In the genomic region with DNA sequence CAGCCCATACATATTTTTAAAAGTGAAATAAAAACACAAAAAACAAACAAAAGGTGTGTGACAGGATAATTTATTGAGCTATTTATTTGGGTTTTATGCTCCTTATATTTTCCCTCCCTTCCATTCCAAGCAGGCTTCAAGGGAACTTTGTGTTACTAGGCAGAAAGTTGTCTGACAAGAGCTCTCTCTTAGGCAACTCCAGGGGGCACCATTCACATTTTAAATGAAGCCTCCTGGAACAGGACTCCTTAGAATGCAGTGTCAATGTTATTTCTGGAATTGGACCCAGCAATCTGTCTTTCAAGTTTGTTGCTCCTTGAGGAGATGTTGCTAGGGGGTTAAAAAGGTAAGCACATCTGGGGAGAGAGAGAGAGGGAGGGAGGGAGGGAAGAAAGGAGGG, we compare ENCODE assay signal across 8 cellular contexts. TPM values are rescaled to one million over a fixed set of nuclear protein-coding genes. Genes with fewer than 3 reads are reported as not detected.
A peak's percentile ranks its signal among the peaks of the same experiment; 100 is the strongest.
DNase-seq lines count a peak whose midpoint lies in the region; ATAC-seq, FAIRE-seq and TF ChIP-seq lines count a peak whose summit lies in the region.

No MANE protein-coding gene starts in this region.

- no peak overlapping the region for H3K4me3 ChIP-seq in bronchial epithelial cell (ENCODE audit: low read depth, low read length)
- no peak overlapping the region for H3K4me3 ChIP-seq in retinal pigment epithelial cell (ENCODE audit: low read length)

- TF ChIP-seq POLR2A in GM12892 (IDR thresholded peaks at IDR 0.05; ENCODE audit: low read depth, low read length) = no peak

- DNase-seq in NCI-H345 (lab: John Stamatoyannopoulos, UW) = peak; percentile 11
- no peak for DNase-seq in NCI-H345 treated with DMSO at 0.1 percent for 48 hours (lab: John Stamatoyannopoulos, UW; ENCODE audit: unreplicated experiment)
- DNase-seq in NCI-H2196 (lab: John Stamatoyannopoulos, UW; ENCODE audit: unreplicated experiment) = peak; percentile 41
- peak; percentile 56 for DNase-seq in bronchial epithelial cell (ENCODE audit: low read depth)
- no peak for DNase-seq in retinal pigment epithelial cell (ENCODE audit: low read depth)
- DNase-seq in GM12892 (ENCODE audit: insufficient read length) = no peak
- no peak for DNase-seq in effector memory CD8-positive, alpha-beta T cell
- DNase-seq in stimulated activated naive B cell treated with anti-CD40 and anti-IgM and Interleukin-4, amounts not matched to agents 10 μg/mL and 1 μg/mL and 100 μg/mL, for 72 hours = no peak

- TF ChIP-seq CTCF in bronchial epithelial cell (IDR thresholded peaks at IDR 0.05; ENCODE audit: insufficient read depth, low read length, severe bottlenecking) (peak; percentile 41), retinal pigment epithelial cell (conservative IDR thresholded peaks at IDR 0.05; ENCODE audit: low read depth, low read length) (peak; percentile 51)

- peaks cover 15 to 19% of the 10 kb centered on the region in 2 donors for H3K27me3 Mint-ChIP-seq in effector memory CD8-positive, alpha-beta T cell
- peaks cover 12 to 13% of the 10 kb centered on the region in 2 donors for H3K27me3 Mint-ChIP-seq in stimulated activated naive B cell treated with anti-CD40 and anti-IgM and Interleukin-4, amounts not matched to agents 10 μg/mL and 1 μg/mL and 100 μg/mL, for 72 hours

- FAIRE-seq in bronchial epithelial cell (lab: Jason Lieb, UNC) = no peak
- FAIRE-seq in GM12892 (lab: Jason Lieb, UNC) = no peak

- H3K36me3 ChIP-seq in bronchial epithelial cell (ENCODE audit: control insufficient read depth, insufficient read depth, low read length) = no peaks in the 10 kb centered on the region

- H3K27ac Mint-ChIP-seq in effector memory CD8-positive, alpha-beta T cell = no peak overlapping the region
- H3K27ac Mint-ChIP-seq in stimulated activated naive B cell treated with anti-CD40 and anti-IgM and Interleukin-4, amounts not matched to agents 10 μg/mL and 1 μg/mL and 100 μg/mL, for 72 hours = no peak overlapping the region

- no peak overlapping the region for H3K4me3 Mint-ChIP-seq in effector memory CD8-positive, alpha-beta T cell
- H3K4me3 Mint-ChIP-seq in stimulated activated naive B cell treated with anti-CD40 and anti-IgM and Interleukin-4, amounts not matched to agents 10 μg/mL and 1 μg/mL and 100 μg/mL, for 72 hours = no peak overlapping the region

- H3K4me1 Mint-ChIP-seq in effector memory CD8-positive, alpha-beta T cell (ENCODE audit: low read depth in 2 of 2) = peaks cover 14 to 18% of the 10 kb centered on the region in 2 donors
- H3K4me1 Mint-ChIP-seq in stimulated activated naive B cell treated with anti-CD40 and anti-IgM and Interleukin-4, amounts not matched to agents 10 μg/mL and 1 μg/mL and 100 μg/mL, for 72 hours = peaks cover 13 to 23% of the 10 kb centered on the region in 2 donors

- H3K9me3 Mint-ChIP-seq in effector memory CD8-positive, alpha-beta T cell = no peaks in the 10 kb centered on the region
- no peaks in the 10 kb centered on the region for H3K9me3 Mint-ChIP-seq in stimulated activated naive B cell treated with anti-CD40 and anti-IgM and Interleukin-4, amounts not matched to agents 10 μg/mL and 1 μg/mL and 100 μg/mL, for 72 hours

- peaks cover 12% of the 10 kb centered on the region for H3K36me3 Mint-ChIP-seq in effector memory CD8-positive, alpha-beta T cell (ENCODE audit: insufficient read depth)
- H3K36me3 Mint-ChIP-seq in stimulated activated naive B cell treated with anti-CD40 and anti-IgM and Interleukin-4, amounts not matched to agents 10 μg/mL and 1 μg/mL and 100 μg/mL, for 72 hours = no peaks in the 10 kb centered on the region

- no peak for ATAC-seq in effector memory CD8-positive, alpha-beta T cell (replicated peaks)
- ATAC-seq in stimulated activated naive B cell treated with anti-CD40 and anti-IgM and Interleukin-4, amounts not matched to agents 10 μg/mL and 1 μg/mL and 100 μg/mL, for 72 hours (replicated peaks) = no peak

- H3K27me3 ChIP-seq in bronchial epithelial cell (ENCODE audit: control insufficient read depth, insufficient read depth, low read length) = no peaks in the 10 kb centered on the region

RNA-seq across cellular contexts. Expression of gene RFX7, which starts 5.4 kb away (rescaled TPM):
- 3.1 and 3.2 TPM in 2 replicates for total RNA-seq in bronchial epithelial cell
- polyA plus RNA-seq in GM12892 (2012; ENCODE audit: missing spikeins) = 9.4 TPM

Comparison
In these comparisons a context has a peak if more than half of its experiments do, and no peak if none do; other contexts are left out.
1. DNase-seq: peak in NCI-H345 (single experiment), NCI-H2196 (single experiment) and bronchial epithelial cell (single experiment); none in NCI-H345 treated with DMSO at 0.1 percent for 48 hours (single experiment), retinal pigment epithelial cell (single experiment), GM12892 (single experiment), effector memory CD8-positive, alpha-beta T cell (0 of 3) and stimulated activated naive B cell treated with anti-CD40 and anti-IgM and Interleukin-4, amounts not matched to agents 10 μg/mL and 1 μg/mL and 100 μg/mL, for 72 hours (single experiment).